ENCODE assay signal across 17 cellular contexts in the genomic region with DNA sequence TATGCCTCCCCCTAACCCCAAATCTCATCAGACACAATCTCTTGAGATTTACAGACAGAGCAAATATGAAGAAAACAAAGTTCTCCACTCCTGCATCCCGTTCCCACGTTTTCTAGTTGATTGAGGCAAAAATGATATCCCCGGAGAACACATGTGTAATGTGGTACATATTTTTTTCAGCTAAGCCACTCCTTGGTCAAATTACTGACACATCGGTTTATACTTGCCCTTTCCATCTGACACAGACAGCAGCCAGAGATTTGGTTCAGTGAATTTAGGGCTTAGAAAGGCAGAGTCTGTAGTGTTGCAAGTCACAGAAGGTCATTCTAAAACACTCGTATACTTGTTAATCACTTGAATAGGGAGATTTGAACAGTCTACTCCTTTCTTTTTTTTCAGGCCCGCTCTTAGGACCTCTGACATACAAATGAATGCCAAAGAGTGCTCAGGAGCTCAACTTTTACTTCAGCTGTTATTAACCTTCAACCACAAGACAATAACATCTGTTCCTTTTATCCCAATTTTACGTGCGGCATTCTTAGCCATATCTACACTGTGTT. TPM values are rescaled to one million over a fixed set of nuclear protein-coding genes. Genes with fewer than 3 reads are reported as not detected.
DNase-seq lines count a peak whose midpoint lies in the region; ATAC-seq and TF ChIP-seq lines count a peak whose summit lies in the region.
"Had no signal": no experiment of that assay in that cellular context is flagged by ENCODE, and none has a peak within 500 bp of the region (broad histone marks: within the 10 kb centered on the region; RNA-seq: fewer than 3 reads in every experiment).

No MANE protein-coding gene starts in this region.

- no peak for ATAC-seq in HG03469 (IDR thresholded peaks at IDR 0.05; ENCODE audit: unreplicated experiment)
- no peak for ATAC-seq in upper lobe of left lung (ENCODE audit: low FRiP score in 2 of 2)
- no peak for ATAC-seq in HG02885 (IDR thresholded peaks at IDR 0.05; ENCODE audit: poor library complexity, unreplicated experiment)

- H3K36me3 Mint-ChIP-seq in activated CD4-positive, alpha-beta T cell treated with anti-CD3 and anti-CD28 coated beads, Interleukin-2, amount 10 ng/mL, durations not matched to agents 24 days and 14 days (ENCODE audit: low read depth): peaks cover 19% of the 10 kb centered on the region
- peaks cover 2% of the 10 kb centered on the region for H3K36me3 Mint-ChIP-seq in chondrocyte (ENCODE audit: low read depth)
- H3K36me3 Mint-ChIP-seq in neural crest cell (ENCODE audit: low read depth): no peaks in the 10 kb centered on the region

- peaks cover 30% of the 10 kb centered on the region for H3K4me1 Mint-ChIP-seq in activated CD4-positive, alpha-beta T cell treated with anti-CD3 and anti-CD28 coated beads, Interleukin-2, amount 10 ng/mL, durations not matched to agents 24 days and 14 days
- H3K4me1 Mint-ChIP-seq in chondrocyte (ENCODE audit: low read depth) (peaks cover 32% of the 10 kb centered on the region), neural crest cell (peaks cover 46% of the 10 kb centered on the region)

- H3K9me2 ChIP-seq in Loucy (replicated peaks; ENCODE audit: low read depth, low read length): no peaks in the 10 kb centered on the region

- H3K9me3 ChIP-seq in Loucy (ENCODE audit: insufficient read depth, low read depth, low read length): no peaks in the 10 kb centered on the region
- H3K9me3 ChIP-seq in upper lobe of left lung: no peaks in the 10 kb centered on the region
- H3K9me3 ChIP-seq: uterus had no signal

- TF ChIP-seq CTCF in Loucy (conservative IDR thresholded peaks at IDR 0.05; ENCODE audit: low read length): no peak
- TF ChIP-seq CTCF in chondrocyte (IDR thresholded peaks at IDR 0.05): no peak
- no peak for TF ChIP-seq CTCF in neural crest cell (conservative IDR thresholded peaks at IDR 0.05)
- TF ChIP-seq CTCF in upper lobe of left lung (IDR thresholded peaks at IDR 0.05): no peak

- peaks cover 32% of the 10 kb centered on the region for H3K79me2 ChIP-seq in Loucy (ENCODE audit: insufficient read depth, low read length)

- no peak for TF ChIP-seq EP300 in upper lobe of left lung (IDR thresholded peaks at IDR 0.05)

- H3K27ac ChIP-seq in upper lobe of left lung: no peak overlapping the region
- H3K27ac ChIP-seq: epithelial cell of prostate had no signal

- peak overlapping the region; percentile 35 for H3K27ac Mint-ChIP-seq in activated CD4-positive, alpha-beta T cell treated with anti-CD3 and anti-CD28 coated beads, Interleukin-2, amount 10 ng/mL, durations not matched to agents 24 days and 14 days
- H3K27ac Mint-ChIP-seq in chondrocyte (ENCODE audit: unreplicated experiment) (peak overlapping the region; percentile 24), neural crest cell (ENCODE audit: unreplicated experiment) (peak overlapping the region; percentile 6)

- no peaks in the 10 kb centered on the region for H3K27me3 ChIP-seq in Loucy (ENCODE audit: insufficient read depth, low read length, poor library complexity, severe bottlenecking)
- H3K27me3 ChIP-seq in upper lobe of left lung: no peaks in the 10 kb centered on the region
- H3K27me3 ChIP-seq: uterus had no signal

- 91 to 94% methylated on average over 8 of the region's 8 CpGs for WGBS in upper lobe of left lung, 2 donors

- intact Hi-C loops in activated CD4-positive, alpha-beta T cell treated with anti-CD3 and anti-CD28 coated beads, Interleukin-2, amount 10 ng/mL, durations not matched to agents 24 days and 14 days (cut with micrococcal nuclease): no loop called here

- H4K20me1 ChIP-seq in Loucy (ENCODE audit: insufficient read depth, low read length, poor library complexity, severe bottlenecking): peaks cover 17% of the 10 kb centered on the region

- H3K9ac ChIP-seq in Loucy (ENCODE audit: low read depth, low read length, poor library complexity, severe bottlenecking): peak overlapping the region; percentile 94

- H3K9me3 Mint-ChIP-seq in activated CD4-positive, alpha-beta T cell treated with anti-CD3 and anti-CD28 coated beads, Interleukin-2, amount 10 ng/mL, durations not matched to agents 24 days and 14 days: no peaks in the 10 kb centered on the region
- no peaks in the 10 kb centered on the region for H3K9me3 Mint-ChIP-seq in chondrocyte (ENCODE audit: low read depth)
- no peaks in the 10 kb centered on the region for H3K9me3 Mint-ChIP-seq in neural crest cell

- TF ChIP-seq POLR2A in upper lobe of left lung (IDR thresholded peaks at IDR 0.05): no peak

- H3K4me1 ChIP-seq in Loucy (ENCODE audit: insufficient read depth, low read length, poor library complexity, severe bottlenecking) (peaks cover 29% of the 10 kb centered on the region), upper lobe of left lung (peaks cover 7 to 20% (median 18%) of the 10 kb centered on the region in 4 donors)

- H3F3A ChIP-seq in Loucy (ENCODE audit: low read depth): no peaks in the 10 kb centered on the region

- H2AFZ ChIP-seq in Loucy (ENCODE audit: low read length): no peak overlapping the region

- peak overlapping the region; percentile 96 for H3K4me2 ChIP-seq in Loucy (ENCODE audit: low read depth, low read length, poor library complexity, severe bottlenecking)

- no peak overlapping the region for H3K4me3 ChIP-seq in Loucy (ENCODE audit: low read length, poor library complexity, severe bottlenecking)
- no peak overlapping the region for H3K4me3 ChIP-seq in upper lobe of left lung
- H3K4me3 ChIP-seq: uterus had no signal

- H3K36me3 ChIP-seq in Loucy (ENCODE audit: insufficient read depth, low read length): no peaks in the 10 kb centered on the region
- no peaks in the 10 kb centered on the region for H3K36me3 ChIP-seq in upper lobe of left lung
- H3K36me3 ChIP-seq: uterus had no signal

- H3K4me3 Mint-ChIP-seq in activated CD4-positive, alpha-beta T cell treated with anti-CD3 and anti-CD28 coated beads, Interleukin-2, amount 10 ng/mL, durations not matched to agents 24 days and 14 days: no peak overlapping the region
- H3K4me3 Mint-ChIP-seq in chondrocyte (ENCODE audit: unreplicated experiment) (no peak overlapping the region), neural crest cell (peak overlapping the region; percentile 6)

- no peak for DNase-seq in activated CD4-positive, alpha-beta T cell treated with anti-CD3 and anti-CD28 coated beads, Interleukin-2, amount 10 ng/mL, durations not matched to agents 24 days and 14 days
- no peak for DNase-seq in activated CD4-positive, alpha-beta T cell treated with anti-CD3 and anti-CD28 coated beads for 1 hour
- DNase-seq in chondrocyte (ENCODE audit: low spot score) (no peak), neural crest cell (ENCODE audit: low read depth, low spot score) (no peak), upper lobe of left lung (no peak)
- DNase-seq: activated T-cell treated with anti-CD3 and anti-CD28 coated beads, Interleukin-2, amount 50 U/mL, for 1 hour; COR-L47; H7; mesendoderm; NCI-H2107; NCI-H774; RPMI8226; uterus had no signal

- H3K27me3 Mint-ChIP-seq in activated CD4-positive, alpha-beta T cell treated with anti-CD3 and anti-CD28 coated beads, Interleukin-2, amount 10 ng/mL, durations not matched to agents 24 days and 14 days: peaks cover 5% of the 10 kb centered on the region
- H3K27me3 Mint-ChIP-seq in chondrocyte (ENCODE audit: low read depth): no peaks in the 10 kb centered on the region
- no peaks in the 10 kb centered on the region for H3K27me3 Mint-ChIP-seq in neural crest cell (ENCODE audit: low read depth)

RNA-seq across cellular contexts. Expression of a gene that starts 1.8 kb away (rescaled TPM):
- total RNA-seq in activated CD4-positive, alpha-beta T cell treated with anti-CD3 and anti-CD28 coated beads, Interleukin-2, amount 10 ng/mL, durations not matched to agents 24 days and 14 days: 60.2 and 63.0 TPM in 2 replicates
- 34.7 to 37.9 TPM (median 35.9 TPM) in 3 replicates for total RNA-seq in chondrocyte
- 57.7 and 58.9 TPM in 2 replicates for total RNA-seq in neural crest cell
- 10 to 100 TPM in 5 of 6 donors, 1 to 10 TPM in 1; 9.1 to 42.7 (median 24.4) TPM for total RNA-seq in upper lobe of left lung

RNA-seq across cellular contexts. Expression of a gene that starts 56.7 kb away (rescaled TPM):
- 284 and 286 TPM in 2 replicates for total RNA-seq in activated CD4-positive, alpha-beta T cell treated with anti-CD3 and anti-CD28 coated beads, Interleukin-2, amount 10 ng/mL, durations not matched to agents 24 days and 14 days
- total RNA-seq in chondrocyte: 52.9 to 58.5 TPM (median 55.8 TPM) in 3 replicates
- total RNA-seq in neural crest cell: 67.2 and 70.7 TPM in 2 replicates
- 10 to 100 TPM; 18.4 to 86.5 (median 44.3) TPM for total RNA-seq in upper lobe of left lung
